ENCODE assay signal across 11 cellular contexts in genomic region chr12:13154027-13154538, GRCh38.
DNase-seq lines count a peak whose midpoint lies in the region; ATAC-seq and TF ChIP-seq lines count a peak whose summit lies in the region.
"Had no signal": no experiment of that assay in that cellular context is flagged by ENCODE, and none has a peak within 500 bp of the region (broad histone marks: within the 10 kb centered on the region; RNA-seq: fewer than 3 reads in every experiment).

No MANE protein-coding gene starts in this region.

- no peak overlapping the region for H3K4me3 ChIP-seq in HEK293 (ENCODE audit: low read depth, low read length)
- H3K4me3 ChIP-seq in subcutaneous abdominal adipose tissue (ENCODE audit: low read depth in 1 of 5, low read length in 5 of 5), result peak overlapping the region in 1 of 5 donors; percentile 15

- H3K4me1 ChIP-seq in HEK293 (ENCODE audit: control insufficient read depth, insufficient read depth, low read length) (peaks cover 4% of the 10 kb centered on the region; the same call in 1 of the 2 replicates), subcutaneous abdominal adipose tissue (ENCODE audit: control insufficient read depth in 5 of 5, insufficient read depth in 5 of 5, low read length in 5 of 5) (peaks cover 3 to 48% (median 48%) of the 10 kb centered on the region in 5 donors)

- TF ChIP-seq CTCF in HEK293 (tag by site-specific recombination; IDR thresholded peaks at IDR 0.05), result no peak

- POLR2A ChIA-PET in HEK293 (lab: Yijun Ruan, JAX), result interaction anchor here (0.6 kb wide), 2 partner anchors 195 to 1255 kb away, joined by 3 to 6 read pairs; no protein-coding TSS in a partner anchor

- CTCF ChIA-PET in HEK293 (lab: Yijun Ruan, JAX), result interaction anchor here (1.3 kb wide), 1 partner anchor 9 kb away, joined by 3 read pairs; no protein-coding TSS in a partner anchor

- H3K36me3 ChIP-seq in HEK293 (ENCODE audit: control insufficient read depth in 2 of 2, insufficient read depth in 1 of 2, low read length in 2 of 2) (no peaks in the 10 kb centered on the region), subcutaneous abdominal adipose tissue (ENCODE audit: control insufficient read depth in 5 of 5, insufficient read depth in 5 of 5, low read length in 5 of 5) (no peaks in the 10 kb centered on the region)

- ATAC-seq in GM21528 (IDR thresholded peaks at IDR 0.05; ENCODE audit: low FRiP score, unreplicated experiment) (no peak), GM18870 (IDR thresholded peaks at IDR 0.05; ENCODE audit: unreplicated experiment) (no peak)

- H3K9me3 ChIP-seq in HEK293 (ENCODE audit: control insufficient read depth, insufficient read depth, low read depth, low read length) (no peaks in the 10 kb centered on the region), subcutaneous abdominal adipose tissue (ENCODE audit: control insufficient read depth in 5 of 5, low read length in 5 of 5) (peaks cover 0 to 3% (median 0%) of the 10 kb centered on the region in 5 donors)

- peak; percentile 33 for DNase-seq in OCI-M1 (lab: John Stamatoyannopoulos, UW)
- peak; percentile 87 for DNase-seq in fibroblast of peridontal ligament (ENCODE audit: extremely low read depth)
- no peak for DNase-seq in hypothalamus (lab: John Stamatoyannopoulos, UW)
- DNase-seq: DMS 273 treated with DMSO at 0.1 percent for 48 hours; NCI-H446 treated with DMSO at 0.1 percent for 48 hours; SHP77; stimulated activated CD4-positive, alpha-beta T cell treated with anti-CD3 and anti-CD28 coated beads, Interleukin-15, amount 100 ng/mL, for 24 hours had no signal

- H3K27ac ChIP-seq in HEK293 (ENCODE audit: extremely low read depth, low read depth, low read length), result no peak overlapping the region
- peak overlapping the region; percentile 86 for H3K27ac ChIP-seq in subcutaneous abdominal adipose tissue (ENCODE audit: low read depth, low read length)

- H3K9ac ChIP-seq in subcutaneous abdominal adipose tissue (ENCODE audit: low read length in 5 of 5), result peak overlapping the region in 2 of 5 donors; percentile 35 to 64

- H3K27me3 ChIP-seq in subcutaneous abdominal adipose tissue (ENCODE audit: control insufficient read depth in 5 of 5, insufficient read depth in 4 of 5, low read length in 5 of 5), result no peaks in the 10 kb centered on the region

TF ChIP-seq in HEK293, 187 proteins besides CTCF, POLR2A, EP300 and RAD21:
- no peak for TF ChIP-seq ZBTB1 (tag by site-specific recombination; IDR thresholded peaks at IDR 0.05)
- TF ChIP-seq EGR2 (tag by site-specific recombination; IDR thresholded peaks at IDR 0.05; ENCODE audit: low read depth), result peak; percentile 42; the same call in 1 of the 2 replicates
- no peak for TF ChIP-seq ZNF560 (tag by site-specific recombination; IDR thresholded peaks at IDR 0.05; ENCODE audit: borderline replicate concordance)
- peak; percentile 54 for TF ChIP-seq ZFHX2 (tag by site-specific recombination; conservative IDR thresholded peaks at IDR 0.05)

Comparison
In these comparisons a context has a peak if more than half of its experiments do, and no peak if none do; other contexts are left out.
1. DNase-seq: peak in OCI-M1 (single experiment) and fibroblast of peridontal ligament (single experiment); none in hypothalamus (0 of 51).